In genomic region chr4:112802780-112803179, GRCh38 we compare ENCODE assay signal across 1 cellular context.
TF ChIP-seq lines count a peak whose summit lies in the region.

No MANE protein-coding gene starts in this region.

TF ChIP-seq in GM23338, 12 proteins besides CTCF, POLR2A, EP300 and RAD21 (continued from another document):
- TF ChIP-seq, protein P1, sequence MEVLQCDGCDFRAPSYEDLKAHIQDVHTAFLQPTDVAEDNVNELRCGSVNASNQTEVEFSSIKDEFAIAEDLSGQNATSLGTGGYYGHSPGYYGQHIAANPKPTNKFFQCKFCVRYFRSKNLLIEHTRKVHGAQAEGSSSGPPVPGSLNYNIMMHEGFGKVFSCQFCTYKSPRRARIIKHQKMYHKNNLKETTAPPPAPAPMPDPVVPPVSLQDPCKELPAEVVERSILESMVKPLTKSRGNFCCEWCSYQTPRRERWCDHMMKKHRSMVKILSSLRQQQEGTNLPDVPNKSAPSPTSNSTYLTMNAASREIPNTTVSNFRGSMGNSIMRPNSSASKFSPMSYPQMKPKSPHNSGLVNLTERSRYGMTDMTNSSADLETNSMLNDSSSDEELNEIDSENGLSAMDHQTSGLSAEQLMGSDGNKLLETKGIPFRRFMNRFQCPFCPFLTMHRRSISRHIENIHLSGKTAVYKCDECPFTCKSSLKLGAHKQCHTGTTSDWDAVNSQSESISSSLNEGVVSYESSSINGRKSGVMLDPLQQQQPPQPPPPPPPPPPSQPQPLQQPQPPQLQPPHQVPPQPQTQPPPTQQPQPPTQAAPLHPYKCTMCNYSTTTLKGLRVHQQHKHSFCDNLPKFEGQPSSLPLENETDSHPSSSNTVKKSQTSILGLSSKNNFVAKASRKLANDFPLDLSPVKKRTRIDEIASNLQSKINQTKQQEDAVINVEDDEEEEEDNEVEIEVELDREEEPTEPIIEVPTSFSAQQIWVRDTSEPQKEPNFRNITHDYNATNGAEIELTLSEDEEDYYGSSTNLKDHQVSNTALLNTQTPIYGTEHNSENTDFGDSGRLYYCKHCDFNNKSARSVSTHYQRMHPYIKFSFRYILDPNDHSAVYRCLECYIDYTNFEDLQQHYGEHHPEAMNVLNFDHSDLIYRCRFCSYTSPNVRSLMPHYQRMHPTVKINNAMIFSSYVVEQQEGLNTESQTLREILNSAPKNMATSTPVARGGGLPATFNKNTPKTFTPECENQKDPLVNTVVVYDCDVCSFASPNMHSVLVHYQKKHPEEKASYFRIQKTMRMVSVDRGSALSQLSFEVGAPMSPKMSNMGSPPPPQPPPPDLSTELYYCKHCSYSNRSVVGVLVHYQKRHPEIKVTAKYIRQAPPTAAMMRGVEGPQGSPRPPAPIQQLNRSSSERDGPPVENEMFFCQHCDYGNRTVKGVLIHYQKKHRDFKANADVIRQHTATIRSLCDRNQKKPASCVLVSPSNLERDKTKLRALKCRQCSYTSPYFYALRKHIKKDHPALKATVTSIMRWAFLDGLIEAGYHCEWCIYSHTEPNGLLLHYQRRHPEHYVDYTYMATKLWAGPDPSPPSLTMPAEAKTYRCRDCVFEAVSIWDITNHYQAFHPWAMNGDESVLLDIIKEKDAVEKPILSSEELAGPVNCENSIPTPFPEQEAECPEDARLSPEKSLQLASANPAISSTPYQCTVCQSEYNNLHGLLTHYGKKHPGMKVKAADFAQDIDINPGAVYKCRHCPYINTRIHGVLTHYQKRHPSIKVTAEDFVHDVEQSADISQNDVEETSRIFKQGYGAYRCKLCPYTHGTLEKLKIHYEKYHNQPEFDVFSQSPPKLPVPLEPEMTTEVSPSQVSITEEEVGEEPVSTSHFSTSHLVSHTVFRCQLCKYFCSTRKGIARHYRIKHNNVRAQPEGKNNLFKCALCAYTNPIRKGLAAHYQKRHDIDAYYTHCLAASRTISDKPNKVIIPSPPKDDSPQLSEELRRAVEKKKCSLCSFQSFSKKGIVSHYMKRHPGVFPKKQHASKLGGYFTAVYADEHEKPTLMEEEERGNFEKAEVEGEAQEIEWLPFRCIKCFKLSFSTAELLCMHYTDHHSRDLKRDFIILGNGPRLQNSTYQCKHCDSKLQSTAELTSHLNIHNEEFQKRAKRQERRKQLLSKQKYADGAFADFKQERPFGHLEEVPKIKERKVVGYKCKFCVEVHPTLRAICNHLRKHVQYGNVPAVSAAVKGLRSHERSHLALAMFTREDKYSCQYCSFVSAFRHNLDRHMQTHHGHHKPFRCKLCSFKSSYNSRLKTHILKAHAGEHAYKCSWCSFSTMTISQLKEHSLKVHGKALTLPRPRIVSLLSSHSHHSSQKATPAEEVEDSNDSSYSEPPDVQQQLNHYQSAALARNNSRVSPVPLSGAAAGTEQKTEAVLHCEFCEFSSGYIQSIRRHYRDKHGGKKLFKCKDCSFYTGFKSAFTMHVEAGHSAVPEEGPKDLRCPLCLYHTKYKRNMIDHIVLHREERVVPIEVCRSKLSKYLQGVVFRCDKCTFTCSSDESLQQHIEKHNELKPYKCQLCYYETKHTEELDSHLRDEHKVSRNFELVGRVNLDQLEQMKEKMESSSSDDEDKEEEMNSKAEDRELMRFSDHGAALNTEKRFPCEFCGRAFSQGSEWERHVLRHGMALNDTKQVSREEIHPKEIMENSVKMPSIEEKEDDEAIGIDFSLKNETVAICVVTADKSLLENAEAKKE (CRISPR knock-in tag; IDR thresholded peaks at IDR 0.05): no peak
- TF ChIP-seq POLR2AphosphoS5 (IDR thresholded peaks at IDR 0.05; ENCODE audit: low read depth) (no peak), JUNB (IDR thresholded peaks at IDR 0.05; ENCODE audit: unreplicated experiment) (no peak), EZH2 (IDR thresholded peaks at IDR 0.05; ENCODE audit: low read depth, unreplicated experiment) (no peak)
- TF ChIP-seq, protein P2, sequence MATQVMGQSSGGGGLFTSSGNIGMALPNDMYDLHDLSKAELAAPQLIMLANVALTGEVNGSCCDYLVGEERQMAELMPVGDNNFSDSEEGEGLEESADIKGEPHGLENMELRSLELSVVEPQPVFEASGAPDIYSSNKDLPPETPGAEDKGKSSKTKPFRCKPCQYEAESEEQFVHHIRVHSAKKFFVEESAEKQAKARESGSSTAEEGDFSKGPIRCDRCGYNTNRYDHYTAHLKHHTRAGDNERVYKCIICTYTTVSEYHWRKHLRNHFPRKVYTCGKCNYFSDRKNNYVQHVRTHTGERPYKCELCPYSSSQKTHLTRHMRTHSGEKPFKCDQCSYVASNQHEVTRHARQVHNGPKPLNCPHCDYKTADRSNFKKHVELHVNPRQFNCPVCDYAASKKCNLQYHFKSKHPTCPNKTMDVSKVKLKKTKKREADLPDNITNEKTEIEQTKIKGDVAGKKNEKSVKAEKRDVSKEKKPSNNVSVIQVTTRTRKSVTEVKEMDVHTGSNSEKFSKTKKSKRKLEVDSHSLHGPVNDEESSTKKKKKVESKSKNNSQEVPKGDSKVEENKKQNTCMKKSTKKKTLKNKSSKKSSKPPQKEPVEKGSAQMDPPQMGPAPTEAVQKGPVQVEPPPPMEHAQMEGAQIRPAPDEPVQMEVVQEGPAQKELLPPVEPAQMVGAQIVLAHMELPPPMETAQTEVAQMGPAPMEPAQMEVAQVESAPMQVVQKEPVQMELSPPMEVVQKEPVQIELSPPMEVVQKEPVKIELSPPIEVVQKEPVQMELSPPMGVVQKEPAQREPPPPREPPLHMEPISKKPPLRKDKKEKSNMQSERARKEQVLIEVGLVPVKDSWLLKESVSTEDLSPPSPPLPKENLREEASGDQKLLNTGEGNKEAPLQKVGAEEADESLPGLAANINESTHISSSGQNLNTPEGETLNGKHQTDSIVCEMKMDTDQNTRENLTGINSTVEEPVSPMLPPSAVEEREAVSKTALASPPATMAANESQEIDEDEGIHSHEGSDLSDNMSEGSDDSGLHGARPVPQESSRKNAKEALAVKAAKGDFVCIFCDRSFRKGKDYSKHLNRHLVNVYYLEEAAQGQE (IDR thresholded peaks at IDR 0.05; ENCODE audit: unreplicated experiment): no peak
TF ChIP-seq in GM23338: peak in this region for 0.
